Comparison of ENCODE assay signal across 1 cellular context in the genomic region with DNA sequence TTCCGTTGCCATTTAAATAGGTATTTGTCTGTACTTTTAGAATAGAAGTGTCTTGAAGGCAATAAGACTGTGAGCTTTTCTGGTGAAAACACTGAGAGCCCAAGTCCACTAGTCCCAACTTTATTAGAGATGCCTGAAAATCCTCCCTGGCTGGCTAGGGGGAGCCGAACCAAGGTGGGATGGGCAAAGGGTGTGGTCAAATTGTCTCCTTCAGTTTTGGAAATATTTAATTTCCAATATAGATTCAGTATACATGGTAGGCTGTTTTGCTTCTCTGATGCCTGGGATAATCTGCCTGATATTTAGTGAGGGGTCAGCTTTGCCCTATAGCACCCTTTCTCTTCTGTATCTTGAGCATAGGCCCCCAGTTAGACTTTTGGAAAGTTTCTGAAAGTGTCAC.
TF ChIP-seq lines count a peak whose summit lies in the region.

No MANE protein-coding gene starts in this region.

TF ChIP-seq in H1, 55 proteins besides CTCF, POLR2A, EP300 and RAD21:
- TF ChIP-seq SRF (IDR thresholded peaks at IDR 0.05; ENCODE audit: low read depth, low read length) (no peak), SP4 (IDR thresholded peaks at IDR 0.05; ENCODE audit: low read length) (no peak), SAP30 (IDR thresholded peaks at IDR 0.05; ENCODE audit: insufficient read depth, insufficient replicate concordance, low read length) (no peak), SP2 (IDR thresholded peaks at IDR 0.05; ENCODE audit: low read length) (no peak), BCL11A (IDR thresholded peaks at IDR 0.05; ENCODE audit: low read depth in 2 of 2, low read length in 2 of 2) (no peak), RBBP5 (IDR thresholded peaks at IDR 0.05; ENCODE audit: borderline replicate concordance, low read depth, low read length) (no peak), PHF8 (conservative IDR thresholded peaks at IDR 0.05; ENCODE audit: low read depth, low read length) (no peak), POLR2AphosphoS5 (IDR thresholded peaks at IDR 0.05; ENCODE audit: low read depth, low read length) (no peak), ZNF274 (IDR thresholded peaks at IDR 0.05; ENCODE audit: borderline replicate concordance, extremely low read depth, low read length) (no peak), CREB1 (IDR thresholded peaks at IDR 0.05) (no peak), TBP (IDR thresholded peaks at IDR 0.05; ENCODE audit: low read depth, low read length) (no peak), CHD2 (IDR thresholded peaks at IDR 0.05; ENCODE audit: low read length) (no peak), TEAD4 (IDR thresholded peaks at IDR 0.05; ENCODE audit: low read depth, low read length) (no peak), HDAC2 (IDR thresholded peaks at IDR 0.05; ENCODE audit: borderline replicate concordance in 1 of 2, low read depth in 2 of 2, low read length in 2 of 2) (no peak)
- TF ChIP-seq, protein P1, sequence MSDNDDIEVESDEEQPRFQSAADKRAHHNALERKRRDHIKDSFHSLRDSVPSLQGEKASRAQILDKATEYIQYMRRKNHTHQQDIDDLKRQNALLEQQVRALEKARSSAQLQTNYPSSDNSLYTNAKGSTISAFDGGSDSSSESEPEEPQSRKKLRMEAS (IDR thresholded peaks at IDR 0.05), result no peak
